9 cellular contexts compared by ENCODE assay signal in genomic region chr19:12789098-12789903, GRCh38. TPM values are rescaled to one million over a fixed set of nuclear protein-coding genes. Genes with fewer than 3 reads are reported as not detected.
DNase-seq lines count a peak whose midpoint lies in the region; TF ChIP-seq lines count a peak whose summit lies in the region.
"Had no signal": no experiment of that assay in that cellular context is flagged by ENCODE, and none has a peak within 500 bp of the region (broad histone marks: within the 10 kb centered on the region; RNA-seq: fewer than 3 reads in every experiment).

No MANE protein-coding gene starts in this region.

- intact Hi-C loops in vagina (cut with DNase I) = no loop called here

- no peaks in the 10 kb centered on the region for H3K27me3 ChIP-seq in mononuclear cell (ENCODE audit: insufficient read depth, low read length)
- no peaks in the 10 kb centered on the region for H3K27me3 ChIP-seq in vagina

- H3K4me3 Mint-ChIP-seq in chondrocyte (ENCODE audit: unreplicated experiment) = peak overlapping the region; percentile 97

- H3K27ac ChIP-seq in vagina = peak overlapping the region; percentile 97

- H3K36me3 ChIP-seq in vagina = no peaks in the 10 kb centered on the region

- CTCF ChIA-PET in HEK293T (lab: Yijun Ruan, JAX) = interaction anchor here (0.7 to 1.4 kb wide), 2 partner anchors 12 to 118 kb away, joined by 3 to 6 read pairs; no protein-coding TSS in a partner anchor

- H3K4me3 ChIP-seq in mononuclear cell (ENCODE audit: low read length) = peak overlapping the region; percentile 100
- peak overlapping the region; percentile 85 to 96 for H3K4me3 ChIP-seq in vagina

- peaks cover 41% of the 10 kb centered on the region for H3K4me1 Mint-ChIP-seq in chondrocyte (ENCODE audit: low read depth)

- POLR2A ChIA-PET in HEK293T (lab: Yijun Ruan, JAX) = interaction anchor here (1.2 to 2.0 kb wide), 3 partner anchors 11 to 18 kb away, joined by 3 to 6 read pairs (median 4); partner anchors contain the start of gene RNASEH2A

- no peak for TF ChIP-seq POLR2A in vagina (IDR thresholded peaks at IDR 0.05)

- TF ChIP-seq CTCF in chondrocyte (IDR thresholded peaks at IDR 0.05) = no peak
- TF ChIP-seq CTCF in vagina (IDR thresholded peaks at IDR 0.05) = no peak

- no peaks in the 10 kb centered on the region for H3K9me3 ChIP-seq in mononuclear cell (ENCODE audit: low read depth, low read length)
- H3K9me3 ChIP-seq in vagina = no peaks in the 10 kb centered on the region

- H3K27ac Mint-ChIP-seq in chondrocyte (ENCODE audit: unreplicated experiment) = peak overlapping the region; percentile 99

- H3K27me3 Mint-ChIP-seq in chondrocyte (ENCODE audit: low read depth) = no peaks in the 10 kb centered on the region

- DNase-seq in NCI-H748 (lab: John Stamatoyannopoulos, UW; ENCODE audit: unreplicated experiment) (peak; percentile 42), NCI-H748 treated with DMSO at 0.1 percent for 48 hours (lab: John Stamatoyannopoulos, UW) (no peak), MV-4-11 (lab: John Stamatoyannopoulos, UW) (peak; percentile 46), chondrocyte (ENCODE audit: low spot score) (no peak), vagina (ENCODE audit: extremely low spot score in 2 of 2) (no peak), HEK293T (ENCODE audit: extremely low spot score) (no peak), epidermal melanocyte (ENCODE audit: insufficient read length, low spot score) (no peak)

- peaks cover 2% of the 10 kb centered on the region for H3K36me3 Mint-ChIP-seq in chondrocyte (ENCODE audit: low read depth)

- no peaks in the 10 kb centered on the region for H3K9me3 Mint-ChIP-seq in chondrocyte (ENCODE audit: low read depth)

- H3K4me1 ChIP-seq in mononuclear cell (ENCODE audit: insufficient read depth, low read length) (peaks cover 67% of the 10 kb centered on the region), vagina (peaks cover 58% of the 10 kb centered on the region)

TF ChIP-seq in HEK293T, 16 proteins besides CTCF, POLR2A, EP300 and RAD21:
- TF ChIP-seq FOXK2 (IDR thresholded peaks at IDR 0.05) = no peak
- TF ChIP-seq SP1 (IDR thresholded peaks at IDR 0.05) = no peak
- TF ChIP-seq BHLHE40 (IDR thresholded peaks at IDR 0.05; ENCODE audit: borderline replicate concordance) = no peak
- TF ChIP-seq CTBP1 (IDR thresholded peaks at IDR 0.05; ENCODE audit: borderline replicate concordance) = no peak
- TF ChIP-seq ARNT (IDR thresholded peaks at IDR 0.05) = no peak
- no peak for TF ChIP-seq TARDBP (IDR thresholded peaks at IDR 0.05)
- TF ChIP-seq, protein P1, sequence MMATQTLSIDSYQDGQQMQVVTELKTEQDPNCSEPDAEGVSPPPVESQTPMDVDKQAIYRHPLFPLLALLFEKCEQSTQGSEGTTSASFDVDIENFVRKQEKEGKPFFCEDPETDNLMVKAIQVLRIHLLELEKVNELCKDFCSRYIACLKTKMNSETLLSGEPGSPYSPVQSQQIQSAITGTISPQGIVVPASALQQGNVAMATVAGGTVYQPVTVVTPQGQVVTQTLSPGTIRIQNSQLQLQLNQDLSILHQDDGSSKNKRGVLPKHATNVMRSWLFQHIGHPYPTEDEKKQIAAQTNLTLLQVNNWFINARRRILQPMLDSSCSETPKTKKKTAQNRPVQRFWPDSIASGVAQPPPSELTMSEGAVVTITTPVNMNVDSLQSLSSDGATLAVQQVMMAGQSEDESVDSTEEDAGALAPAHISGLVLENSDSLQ (IDR thresholded peaks at IDR 0.05) = no peak
- TF ChIP-seq FOXM1 (IDR thresholded peaks at IDR 0.05; ENCODE audit: borderline replicate concordance) = no peak
- TF ChIP-seq SUZ12 (IDR thresholded peaks at IDR 0.05) = no peak
- TF ChIP-seq FOXA1 (IDR thresholded peaks at IDR 0.05) = no peak
- no peak for TF ChIP-seq NFRKB (IDR thresholded peaks at IDR 0.05)
- TF ChIP-seq L3MBTL2 (conservative IDR thresholded peaks at IDR 0.05) = no peak
- TF ChIP-seq HDGF (IDR thresholded peaks at IDR 0.05; ENCODE audit: borderline replicate concordance) = no peak
- TF ChIP-seq ELF4 (IDR thresholded peaks at IDR 0.05) = no peak

RNA-seq across cellular contexts. Expression of gene JUNB, which starts 2.0 kb away (rescaled TPM):
- total RNA-seq in chondrocyte = 99.0 to 129 TPM (median 122 TPM) in 3 replicates
- total RNA-seq in mononuclear cell = 5,180 TPM
- 1,161 TPM for total RNA-seq in vagina

RNA-seq across cellular contexts. Expression of gene PRDX2, which starts 12.3 kb away (rescaled TPM):
- total RNA-seq in chondrocyte = 184 to 211 TPM (median 190 TPM) in 3 replicates
- total RNA-seq in mononuclear cell = 55.5 TPM
- total RNA-seq in vagina = 190 TPM

RNA-seq across cellular contexts. Expression of gene THSD8, which starts 12.6 kb away (rescaled TPM):
- total RNA-seq in chondrocyte (3.6 to 5.4 TPM (median 4.5 TPM) in 3 replicates), mononuclear cell (not detected), vagina (not detected)
- total RNA-seq: dermis microvascular lymphatic vessel endothelial cell had no signal

RNA-seq across cellular contexts. Expression of gene HOOK2, which starts 13.9 kb away (rescaled TPM):
- total RNA-seq in chondrocyte (26.8 to 34.0 TPM (median 30.5 TPM) in 3 replicates), mononuclear cell (8.3 TPM), vagina (65.6 TPM)

RNA-seq across cellular contexts. Expression of gene RNASEH2A, which starts 17.1 kb away (rescaled TPM):
- total RNA-seq in chondrocyte = 9.9 to 22.8 TPM (median 11.9 TPM) in 3 replicates
- 1.4 TPM for total RNA-seq in mononuclear cell
- total RNA-seq in vagina = 10.8 TPM

Comparison
In these comparisons a context has a peak if more than half of its experiments do, and no peak if none do; other contexts are left out.
1. DNase-seq: peak in NCI-H748 (single experiment) and MV-4-11 (single experiment); none in NCI-H748 treated with DMSO at 0.1 percent for 48 hours (single experiment), chondrocyte (single experiment), vagina (0 of 2), HEK293T (single experiment) and epidermal melanocyte (single experiment).